ENCODE assay signal across 13 cellular contexts in the genomic region with DNA sequence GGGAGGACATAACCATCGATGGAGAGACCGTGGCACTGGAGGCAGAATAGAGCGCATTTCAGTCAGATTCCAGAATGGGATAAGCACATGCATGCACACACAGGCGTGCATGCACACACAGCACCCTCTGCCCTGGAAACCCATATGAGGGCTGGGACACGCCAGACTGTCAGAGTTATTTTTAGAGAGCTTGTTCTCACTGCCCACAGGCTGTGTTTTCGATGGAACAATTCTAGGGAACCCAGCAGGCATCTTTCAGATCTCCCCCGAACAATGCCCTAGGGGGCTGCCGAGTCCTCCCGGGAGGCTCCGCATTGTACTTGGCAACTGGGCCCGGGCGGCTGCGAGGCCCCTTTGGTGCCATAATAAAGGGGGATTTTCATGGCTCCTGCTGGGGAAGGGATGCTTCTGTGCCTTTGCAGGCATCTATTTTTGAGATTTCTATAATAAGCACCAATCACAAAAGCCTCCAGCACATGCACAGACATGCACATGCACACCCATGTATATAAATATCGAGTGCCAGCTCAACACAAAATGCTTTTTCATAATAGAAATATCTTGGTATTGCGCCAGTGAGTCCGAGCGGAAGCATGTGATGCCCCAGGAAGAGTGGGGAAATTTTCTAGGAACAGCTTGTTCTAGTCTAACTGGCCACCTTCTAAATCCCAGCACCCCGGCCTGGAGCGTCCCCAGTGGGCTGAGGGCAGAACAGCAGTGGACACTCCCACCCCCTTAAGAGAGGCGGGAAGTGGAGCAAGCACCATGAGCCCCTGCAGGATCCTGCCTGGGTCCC.
DNase-seq lines count a peak whose midpoint lies in the region; ATAC-seq and TF ChIP-seq lines count a peak whose summit lies in the region.
"Had no signal": no experiment of that assay in that cellular context is flagged by ENCODE, and none has a peak within 500 bp of the region (broad histone marks: within the 10 kb centered on the region; RNA-seq: fewer than 3 reads in every experiment).

No MANE protein-coding gene starts in this region.

- H2BK120ac ChIP-seq in trophoblast cell (ENCODE audit: insufficient read depth, low read length, poor library complexity), result no peak overlapping the region

- H3K79me2 ChIP-seq in fibroblast of lung (ENCODE audit: control insufficient read depth, insufficient read depth, low read length) (no peaks in the 10 kb centered on the region), trophoblast cell (ENCODE audit: control insufficient read depth, insufficient read depth, low read length, poor library complexity) (no peaks in the 10 kb centered on the region)

- TF ChIP-seq CTCF in AG09319 (IDR thresholded peaks at IDR 0.05; ENCODE audit: low read depth, low read length) (peak; percentile 26), fibroblast of lung (conservative IDR thresholded peaks at IDR 0.05 in 1 of 2, IDR thresholded peaks at IDR 0.05 in 1 of 2; ENCODE audit: low read depth in 1 of 2, low read length in 2 of 2) (peak; percentile 52 to 68)

- H3K9ac ChIP-seq in fibroblast of lung (ENCODE audit: insufficient read depth, low read length), result no peak overlapping the region
- H3K9ac ChIP-seq in trophoblast cell (ENCODE audit: low read length), result no peak overlapping the region

- H2BK12ac ChIP-seq in trophoblast cell (ENCODE audit: low read length), result no peak overlapping the region

- no peak overlapping the region for H4K91ac ChIP-seq in trophoblast cell (ENCODE audit: low read depth, low read length)

- H3K36me3 ChIP-seq in fibroblast of lung (ENCODE audit: control insufficient read depth, insufficient read depth, low read length), result no peaks in the 10 kb centered on the region
- H3K36me3 ChIP-seq in trophoblast cell (ENCODE audit: control insufficient read depth in 1 of 2, insufficient read depth in 2 of 2, low read length in 2 of 2), result peaks cover 16 to 26% of the 10 kb centered on the region in 2 experiments

- H3K27ac ChIP-seq in fibroblast of lung (ENCODE audit: insufficient read depth, low read length), result no peak overlapping the region
- no peak overlapping the region for H3K27ac ChIP-seq in trophoblast cell (ENCODE audit: low read depth, low read length)

- H3K4me1 ChIP-seq in fibroblast of lung (ENCODE audit: control insufficient read depth, extremely low read depth, insufficient read depth, low read length) (peaks cover 4% of the 10 kb centered on the region), trophoblast cell (ENCODE audit: control insufficient read depth in 1 of 2, insufficient read depth in 2 of 2, low read length in 2 of 2) (peaks cover 4 to 11% of the 10 kb centered on the region in 2 experiments)

- H3K9me3 ChIP-seq in fibroblast of lung (ENCODE audit: control insufficient read depth, insufficient read depth, low read depth, low read length) (no peaks in the 10 kb centered on the region), trophoblast cell (ENCODE audit: insufficient read depth, low read depth, low read length) (no peaks in the 10 kb centered on the region)

- no CpG with 5 or more reads among the region's 20 CpGs for WGBS in trophoblast cell (ENCODE audit: extremely low coverage, insufficient coverage, insufficient read length)

- H3K27me3 ChIP-seq in fibroblast of lung (ENCODE audit: control insufficient read depth, insufficient read depth, low read length) (no peaks in the 10 kb centered on the region), trophoblast cell (ENCODE audit: insufficient read depth, low read length) (no peaks in the 10 kb centered on the region)

- H3K4ac ChIP-seq in trophoblast cell (ENCODE audit: low read depth, low read length), result no peak overlapping the region

- H4K12ac ChIP-seq in trophoblast cell (ENCODE audit: low read depth, low read length), result no peak overlapping the region

- ATAC-seq in SK-N-SH treated with all-trans-retinoic acid at 6 μM for 48 hours (peak; percentile 30), HG03135 (IDR thresholded peaks at IDR 0.05; ENCODE audit: unreplicated experiment) (no peak)
- ATAC-seq: activated CD8-positive, alpha-beta T cell treated with anti-CD3 and anti-CD28 coated beads, Interleukin-2, amount 10 ng/mL, durations not matched to agents 7 days and 5 days; natural killer cell had no signal

- DNase-seq in AG09319 (ENCODE audit: extremely low read depth, low read depth) (no peak), fibroblast of lung (ENCODE audit: low read depth in 2 of 2) (peak in 1 of 2 donors; percentile 88), trophoblast cell (peak; percentile 15 to 56), T-helper 1 cell (no peak), SIG-M5 (lab: John Stamatoyannopoulos, UW) (no peak), DMS 273 treated with DMSO at 0.1 percent for 48 hours (lab: John Stamatoyannopoulos, UW) (no peak)
- DNase-seq: activated CD8-positive, alpha-beta T cell treated with anti-CD3 and anti-CD28 coated beads, Interleukin-2, amount 10 ng/mL, durations not matched to agents 7 days and 5 days; natural killer cell; NCI-H2081 treated with DMSO at 0.1 percent for 48 hours; SHP77 treated with DMSO at 0.1 percent for 48 hours; stimulated activated CD4-positive, alpha-beta T cell treated with anti-CD3 and anti-CD28 coated beads, Interleukin-2, amount 100 ng/mL, for 24 hours had no signal

- no peak overlapping the region for H3K4me2 ChIP-seq in fibroblast of lung (ENCODE audit: extremely low read depth, insufficient read depth, low read length)
- no peak overlapping the region for H3K4me2 ChIP-seq in trophoblast cell (ENCODE audit: low read length)

- no peak overlapping the region for H2BK5ac ChIP-seq in trophoblast cell (ENCODE audit: low read depth, low read length, poor library complexity)

- H3K18ac ChIP-seq in trophoblast cell (ENCODE audit: low read length), result no peak overlapping the region

- H3K14ac ChIP-seq in trophoblast cell (ENCODE audit: low read length), result no peak overlapping the region

- H3K23ac ChIP-seq in trophoblast cell (ENCODE audit: low read length), result no peak overlapping the region

- no peak overlapping the region for H2AK5ac ChIP-seq in trophoblast cell (ENCODE audit: low read length)

- H3K79me1 ChIP-seq in trophoblast cell (ENCODE audit: low read length), result no peaks in the 10 kb centered on the region

- H2AFZ ChIP-seq in fibroblast of lung (ENCODE audit: low read length) (no peak overlapping the region), trophoblast cell (ENCODE audit: insufficient read depth, low read length, poor library complexity) (no peak overlapping the region)

- no peaks in the 10 kb centered on the region for H4K20me1 ChIP-seq in fibroblast of lung (ENCODE audit: control insufficient read depth, extremely low read depth, insufficient read depth, low read length)

- no peak overlapping the region for H4K8ac ChIP-seq in trophoblast cell (ENCODE audit: low read depth, low read length)

- no peak overlapping the region for H3K4me3 ChIP-seq in fibroblast of lung (replicated peaks in 1 of 4; ENCODE audit: control extremely low read depth in 1 of 4, insufficient read depth in 1 of 4, low read depth in 3 of 4, low read length in 4 of 4)
- no peak overlapping the region for H3K4me3 ChIP-seq in trophoblast cell (ENCODE audit: low read depth, low read length)

TF ChIP-seq in SK-N-SH treated with all-trans-retinoic acid at 6 μM for 48 hours, 23 proteins besides CTCF, POLR2A, EP300 and RAD21 (continues in another document):
- no peak for TF ChIP-seq ZC3H10 (CRISPR knock-in tag; IDR thresholded peaks at IDR 0.05)
- no peak for TF ChIP-seq TCF4 (CRISPR knock-in tag; IDR thresholded peaks at IDR 0.05; ENCODE audit: borderline replicate concordance)
- no peak for TF ChIP-seq ARNTL (CRISPR knock-in tag; IDR thresholded peaks at IDR 0.05; ENCODE audit: borderline replicate concordance, low read depth)
- TF ChIP-seq GLIS3 (CRISPR knock-in tag; IDR thresholded peaks at IDR 0.05), result no peak
- TF ChIP-seq PPARA (CRISPR knock-in tag; IDR thresholded peaks at IDR 0.05; ENCODE audit: borderline replicate concordance), result no peak
- TF ChIP-seq, protein P1, sequence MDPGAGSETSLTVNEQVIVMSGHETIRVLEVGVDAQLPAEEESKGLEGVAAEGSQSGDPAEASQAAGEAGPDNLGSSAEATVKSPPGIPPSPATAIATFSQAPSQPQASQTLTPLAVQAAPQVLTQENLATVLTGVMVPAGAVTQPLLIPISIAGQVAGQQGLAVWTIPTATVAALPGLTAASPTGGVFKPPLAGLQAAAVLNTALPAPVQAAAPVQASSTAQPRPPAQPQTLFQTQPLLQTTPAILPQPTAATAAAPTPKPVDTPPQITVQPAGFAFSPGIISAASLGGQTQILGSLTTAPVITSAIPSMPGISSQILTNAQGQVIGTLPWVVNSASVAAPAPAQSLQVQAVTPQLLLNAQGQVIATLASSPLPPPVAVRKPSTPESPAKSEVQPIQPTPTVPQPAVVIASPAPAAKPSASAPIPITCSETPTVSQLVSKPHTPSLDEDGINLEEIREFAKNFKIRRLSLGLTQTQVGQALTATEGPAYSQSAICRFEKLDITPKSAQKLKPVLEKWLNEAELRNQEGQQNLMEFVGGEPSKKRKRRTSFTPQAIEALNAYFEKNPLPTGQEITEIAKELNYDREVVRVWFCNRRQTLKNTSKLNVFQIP (CRISPR knock-in tag; IDR thresholded peaks at IDR 0.05; ENCODE audit: borderline replicate concordance, low read depth), result no peak
- no peak for TF ChIP-seq ZNF8 (CRISPR knock-in tag; IDR thresholded peaks at IDR 0.05)
- TF ChIP-seq ZNF70 (CRISPR knock-in tag; IDR thresholded peaks at IDR 0.05), result no peak
- TF ChIP-seq, protein P2, sequence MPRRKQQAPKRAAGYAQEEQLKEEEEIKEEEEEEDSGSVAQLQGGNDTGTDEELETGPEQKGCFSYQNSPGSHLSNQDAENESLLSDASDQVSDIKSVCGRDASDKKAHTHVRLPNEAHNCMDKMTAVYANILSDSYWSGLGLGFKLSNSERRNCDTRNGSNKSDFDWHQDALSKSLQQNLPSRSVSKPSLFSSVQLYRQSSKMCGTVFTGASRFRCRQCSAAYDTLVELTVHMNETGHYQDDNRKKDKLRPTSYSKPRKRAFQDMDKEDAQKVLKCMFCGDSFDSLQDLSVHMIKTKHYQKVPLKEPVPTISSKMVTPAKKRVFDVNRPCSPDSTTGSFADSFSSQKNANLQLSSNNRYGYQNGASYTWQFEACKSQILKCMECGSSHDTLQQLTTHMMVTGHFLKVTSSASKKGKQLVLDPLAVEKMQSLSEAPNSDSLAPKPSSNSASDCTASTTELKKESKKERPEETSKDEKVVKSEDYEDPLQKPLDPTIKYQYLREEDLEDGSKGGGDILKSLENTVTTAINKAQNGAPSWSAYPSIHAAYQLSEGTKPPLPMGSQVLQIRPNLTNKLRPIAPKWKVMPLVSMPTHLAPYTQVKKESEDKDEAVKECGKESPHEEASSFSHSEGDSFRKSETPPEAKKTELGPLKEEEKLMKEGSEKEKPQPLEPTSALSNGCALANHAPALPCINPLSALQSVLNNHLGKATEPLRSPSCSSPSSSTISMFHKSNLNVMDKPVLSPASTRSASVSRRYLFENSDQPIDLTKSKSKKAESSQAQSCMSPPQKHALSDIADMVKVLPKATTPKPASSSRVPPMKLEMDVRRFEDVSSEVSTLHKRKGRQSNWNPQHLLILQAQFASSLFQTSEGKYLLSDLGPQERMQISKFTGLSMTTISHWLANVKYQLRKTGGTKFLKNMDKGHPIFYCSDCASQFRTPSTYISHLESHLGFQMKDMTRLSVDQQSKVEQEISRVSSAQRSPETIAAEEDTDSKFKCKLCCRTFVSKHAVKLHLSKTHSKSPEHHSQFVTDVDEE (CRISPR knock-in tag; IDR thresholded peaks at IDR 0.05), result no peak

Comparison
In these comparisons a context has a peak if more than half of its experiments do, and no peak if none do; other contexts are left out.
1. DNase-seq: peak in trophoblast cell (2 of 2); none in AG09319 (single experiment), T-helper 1 cell (0 of 5), SIG-M5 (single experiment) and DMS 273 treated with DMSO at 0.1 percent for 48 hours (single experiment).